ENCODE assay signal across 13 cellular contexts in genomic region chr1:58997060-58997411, GRCh38.
DNase-seq lines count a peak whose midpoint lies in the region; ATAC-seq lines count a peak whose summit lies in the region.
"Had no signal": no experiment of that assay in that cellular context is flagged by ENCODE, and none has a peak within 500 bp of the region (broad histone marks: within the 10 kb centered on the region; RNA-seq: fewer than 3 reads in every experiment).

No MANE protein-coding gene starts in this region.

- peaks cover 8% of the 10 kb centered on the region for H3K9me3 Mint-ChIP-seq in activated T-helper 1 cell treated with anti-CD3 and anti-CD28 coated beads, Interleukin-12 subunit alpha, Interleukin-12 subunit beta, Interleukin-2, Interleukin-4 antibody, amounts not matched to agents 30 ng/mL and 10 ng/mL and 1 ng/mL, durations not matched to agents 14 hours and 24 hours and 36 hours
- H3K9me3 Mint-ChIP-seq in activated CD8-positive, alpha-beta T cell treated with anti-CD3 and anti-CD28 coated beads, Interleukin-2, amount 10 ng/mL, durations not matched to agents 7 days and 5 days (ENCODE audit: insufficient read depth) = no peaks in the 10 kb centered on the region
- H3K9me3 Mint-ChIP-seq: effector memory CD8-positive, alpha-beta T cell had no signal

- H3K36me3 Mint-ChIP-seq in activated T-helper 1 cell treated with anti-CD3 and anti-CD28 coated beads, Interleukin-12 subunit alpha, Interleukin-12 subunit beta, Interleukin-2, Interleukin-4 antibody, amounts not matched to agents 30 ng/mL and 10 ng/mL and 1 ng/mL, durations not matched to agents 14 hours and 24 hours and 36 hours (ENCODE audit: low read depth) = peaks cover 9% of the 10 kb centered on the region
- peaks cover 1% of the 10 kb centered on the region for H3K36me3 Mint-ChIP-seq in activated CD8-positive, alpha-beta T cell treated with anti-CD3 and anti-CD28 coated beads, Interleukin-2, amount 10 ng/mL, durations not matched to agents 7 days and 5 days (ENCODE audit: low read depth)

- peak overlapping the region; percentile 11 for H3K27ac Mint-ChIP-seq in activated T-helper 1 cell treated with anti-CD3 and anti-CD28 coated beads, Interleukin-12 subunit alpha, Interleukin-12 subunit beta, Interleukin-2, Interleukin-4 antibody, amounts not matched to agents 30 ng/mL and 10 ng/mL and 1 ng/mL, durations not matched to agents 14 hours and 24 hours and 36 hours
- no peak overlapping the region for H3K27ac Mint-ChIP-seq in activated CD8-positive, alpha-beta T cell treated with anti-CD3 and anti-CD28 coated beads, Interleukin-2, amount 10 ng/mL, durations not matched to agents 7 days and 5 days

- POLR2A ChIA-PET in activated CD8-positive, alpha-beta T cell treated with anti-CD3 and anti-CD28 coated beads, Interleukin-2, amount 10 ng/mL, durations not matched to agents 7 days and 5 days (lab: Charles Lee) = interaction anchor here (0.9 to 1.6 kb wide), 2 partner anchors 29 to 212 kb away, joined by 3 read pairs; partner anchors contain the start of gene JUN

- H3K27me3 Mint-ChIP-seq in activated T-helper 1 cell treated with anti-CD3 and anti-CD28 coated beads, Interleukin-12 subunit alpha, Interleukin-12 subunit beta, Interleukin-2, Interleukin-4 antibody, amounts not matched to agents 30 ng/mL and 10 ng/mL and 1 ng/mL, durations not matched to agents 14 hours and 24 hours and 36 hours (ENCODE audit: insufficient read depth) = no peaks in the 10 kb centered on the region
- peaks cover 4% of the 10 kb centered on the region for H3K27me3 Mint-ChIP-seq in activated CD8-positive, alpha-beta T cell treated with anti-CD3 and anti-CD28 coated beads, Interleukin-2, amount 10 ng/mL, durations not matched to agents 7 days and 5 days (ENCODE audit: low read depth)

- H3K4me1 Mint-ChIP-seq in activated T-helper 1 cell treated with anti-CD3 and anti-CD28 coated beads, Interleukin-12 subunit alpha, Interleukin-12 subunit beta, Interleukin-2, Interleukin-4 antibody, amounts not matched to agents 30 ng/mL and 10 ng/mL and 1 ng/mL, durations not matched to agents 14 hours and 24 hours and 36 hours (ENCODE audit: low read depth) = peaks cover 62% of the 10 kb centered on the region
- H3K4me1 Mint-ChIP-seq in activated CD8-positive, alpha-beta T cell treated with anti-CD3 and anti-CD28 coated beads, Interleukin-2, amount 10 ng/mL, durations not matched to agents 7 days and 5 days (ENCODE audit: low read depth) = peaks cover 20% of the 10 kb centered on the region

- ATAC-seq in GM18909 (IDR thresholded peaks at IDR 0.05; ENCODE audit: poor library complexity, unreplicated experiment) = peak; percentile 62
- ATAC-seq in GM21526 (IDR thresholded peaks at IDR 0.05; ENCODE audit: low FRiP score, unreplicated experiment) = peak; percentile 52
- ATAC-seq in HG03066 (IDR thresholded peaks at IDR 0.05; ENCODE audit: low read depth, unreplicated experiment) = peak; percentile 59
- no peak for ATAC-seq in activated CD8-positive, alpha-beta T cell treated with anti-CD3 and anti-CD28 coated beads, Interleukin-2, amount 10 ng/mL, durations not matched to agents 7 days and 5 days
- ATAC-seq: effector memory CD8-positive, alpha-beta T cell; left lobe of liver had no signal

- DNase-seq in activated T-helper 1 cell treated with anti-CD3 and anti-CD28 coated beads, Interleukin-12 subunit alpha, Interleukin-12 subunit beta, Interleukin-2, Interleukin-4 antibody, amounts not matched to agents 30 ng/mL and 10 ng/mL and 1 ng/mL, durations not matched to agents 14 hours and 24 hours and 36 hours (ENCODE audit: low spot score) = no peak
- DNase-seq in NCI-H2107 treated with DMSO at 0.1 percent for 48 hours (lab: John Stamatoyannopoulos, UW; ENCODE audit: unreplicated experiment) = no peak
- DNase-seq in glomerular visceral epithelial cell (ENCODE audit: extremely low spot score) = no peak
- DNase-seq in activated CD8-positive, alpha-beta T cell treated with anti-CD3 and anti-CD28 coated beads, Interleukin-2, amount 10 ng/mL, durations not matched to agents 7 days and 5 days = no peak
- DNase-seq: effector memory CD8-positive, alpha-beta T cell; glutamatergic neuron; Karpas-422; NCI-H2081; stimulated activated CD8-positive, alpha-beta memory T cell treated with anti-CD3 and anti-CD28 coated beads, Interleukin-4, amount 100 ng/mL, for 48 hours had no signal

- intact Hi-C loops in activated T-helper 1 cell treated with anti-CD3 and anti-CD28 coated beads, Interleukin-12 subunit alpha, Interleukin-12 subunit beta, Interleukin-2, Interleukin-4 antibody, amounts not matched to agents 30 ng/mL and 10 ng/mL and 1 ng/mL, durations not matched to agents 14 hours and 24 hours and 36 hours (cut with micrococcal nuclease) = loop anchor here (1.0 kb wide), 1 partner anchor 8 kb away; no protein-coding TSS in a partner anchor

- CTCF ChIA-PET in activated CD8-positive, alpha-beta T cell treated with anti-CD3 and anti-CD28 coated beads, Interleukin-2, amount 10 ng/mL, durations not matched to agents 7 days and 5 days (lab: Charles Lee) = interaction anchor here (0.6 kb wide), 1 partner anchor 702 kb away, joined by 3 read pairs; no protein-coding TSS in a partner anchor

- no peak overlapping the region for H3K4me3 Mint-ChIP-seq in activated T-helper 1 cell treated with anti-CD3 and anti-CD28 coated beads, Interleukin-12 subunit alpha, Interleukin-12 subunit beta, Interleukin-2, Interleukin-4 antibody, amounts not matched to agents 30 ng/mL and 10 ng/mL and 1 ng/mL, durations not matched to agents 14 hours and 24 hours and 36 hours
- H3K4me3 Mint-ChIP-seq in activated CD8-positive, alpha-beta T cell treated with anti-CD3 and anti-CD28 coated beads, Interleukin-2, amount 10 ng/mL, durations not matched to agents 7 days and 5 days = no peak overlapping the region
- H3K4me3 Mint-ChIP-seq: effector memory CD8-positive, alpha-beta T cell had no signal
